In genomic region chr5:80220268-80220897, GRCh38 we compare ENCODE assay signal across 12 cellular contexts. TPM values are rescaled to one million over a fixed set of nuclear protein-coding genes. Genes with fewer than 3 reads are reported as not detected.
A peak's percentile ranks its signal among the peaks of the same experiment; 100 is the strongest.
DNase-seq lines count a peak whose midpoint lies in the region; ATAC-seq and TF ChIP-seq lines count a peak whose summit lies in the region.
"Had no signal": no experiment of that assay in that cellular context is flagged by ENCODE, and none has a peak within 500 bp of the region (broad histone marks: within the 10 kb centered on the region; RNA-seq: fewer than 3 reads in every experiment).

No MANE protein-coding gene starts in this region.

- intact Hi-C loops in PC-3 (cut with micrococcal nuclease) = no loop called here

- no peaks in the 10 kb centered on the region for H3F3A ChIP-seq in PC-3 (ENCODE audit: low read length, unreplicated experiment)

- H2AFZ ChIP-seq in PC-3 (ENCODE audit: low read length) = no peak overlapping the region

- H3K4me1 ChIP-seq in PC-3 (ENCODE audit: insufficient read depth, low read length) = no peaks in the 10 kb centered on the region

- H3K9me3 Mint-ChIP-seq in activated naive CD4-positive, alpha-beta T cell treated with anti-CD3 and anti-CD28 coated beads, Interleukin-2, amount 50 U/mL, for 72 hours = no peaks in the 10 kb centered on the region
- H3K9me3 Mint-ChIP-seq: HFFc6 had no signal

- no TSS peak for BruUV-seq in PC-3 (replicated peaks; lab: Mats Ljungman, UMichigan)

- H3K36me3 ChIP-seq in PC-3 (ENCODE audit: low read depth, low read length) = no peaks in the 10 kb centered on the region

- no peak overlapping the region for H3K4me3 ChIP-seq in PC-3 (ENCODE audit: low read length)
- no peak overlapping the region for H3K4me3 ChIP-seq in epithelial cell of esophagus (ENCODE audit: low read length)

- no peak for ATAC-seq in activated naive CD4-positive, alpha-beta T cell treated with anti-CD3 and anti-CD28 coated beads, Interleukin-2, amount 50 U/mL, for 72 hours
- 0 out of 2 replicates have a peak, but pooled peaks have one; percentile 15 for ATAC-seq in PC-3
- ATAC-seq in HG03342 (IDR thresholded peaks at IDR 0.05; ENCODE audit: unreplicated experiment) = no peak
- ATAC-seq: activated CD4-positive, CD25-positive, alpha-beta regulatory T cell treated with anti-CD3 and anti-CD28 coated beads, Interleukin-2, amount 50 U/mL, for 24 hours had no signal

- CTCF ChIA-PET in PC-3 (lab: Charles Lee) = no interaction called here

- TF ChIP-seq CTCF in PC-3 (conservative IDR thresholded peaks at IDR 0.05; ENCODE audit: low read depth, low read length) = no peak
- TF ChIP-seq CTCF in epithelial cell of esophagus (IDR thresholded peaks at IDR 0.05; ENCODE audit: insufficient read depth, low read depth, low read length, missing control alignments) = no peak

- H3K9ac ChIP-seq in PC-3 (ENCODE audit: low read length) = no peak overlapping the region
- H3K9ac ChIP-seq: SK-N-SH had no signal

- no peaks in the 10 kb centered on the region for H4K20me1 ChIP-seq in PC-3 (ENCODE audit: low read length)

- H3K9me3 ChIP-seq in PC-3 (ENCODE audit: low read length) = no peaks in the 10 kb centered on the region
- H3K9me3 ChIP-seq: SK-N-SH had no signal

- no peak overlapping the region for H3K4me2 ChIP-seq in PC-3 (ENCODE audit: low read length)
- H3K4me2 ChIP-seq: SK-N-SH had no signal

- POLR2A ChIA-PET in PC-3 (lab: Charles Lee; ENCODE audit: unreplicated experiment) = no interaction called here

- H3K79me2 ChIP-seq in PC-3 (ENCODE audit: low read length) = no peaks in the 10 kb centered on the region

- no peak for DNase-seq in activated naive CD4-positive, alpha-beta T cell treated with anti-CD3 and anti-CD28 coated beads, Interleukin-2, amount 50 U/mL, for 72 hours (ENCODE audit: low spot score in 2 of 2)
- no peak for DNase-seq in activated naive CD4-positive, alpha-beta T cell treated with anti-CD3 and anti-CD28 coated beads, Interleukin-2, amount 50 U/mL, for 16 hours
- DNase-seq in PC-3 = no peak
- DNase-seq in epithelial cell of esophagus (ENCODE audit: low read depth) = peak; percentile 27
- DNase-seq in DMS114 treated with DMSO at 0.1 percent for 48 hours (lab: John Stamatoyannopoulos, UW; ENCODE audit: unreplicated experiment) = no peak
- DNase-seq in NCI-H2171 (lab: John Stamatoyannopoulos, UW) = no peak
- DNase-seq: HFFc6, NCI-H187, SK-N-SH had no signal

- H3K36me3 Mint-ChIP-seq in activated naive CD4-positive, alpha-beta T cell treated with anti-CD3 and anti-CD28 coated beads, Interleukin-2, amount 50 U/mL, for 72 hours = peaks cover 0 to 3% of the 10 kb centered on the region in 2 donors

- no peaks in the 10 kb centered on the region for H3K27me3 ChIP-seq in PC-3 (ENCODE audit: low read length)

- peak overlapping the region; percentile 3 to 66 for H3K27ac Mint-ChIP-seq in activated naive CD4-positive, alpha-beta T cell treated with anti-CD3 and anti-CD28 coated beads, Interleukin-2, amount 50 U/mL, for 72 hours
- H3K27ac Mint-ChIP-seq: HFFc6 had no signal

- no peaks in the 10 kb centered on the region for H3K9me2 ChIP-seq in PC-3 (replicated peaks; ENCODE audit: low read length)
- H3K9me2 ChIP-seq: SK-N-SH had no signal

- H3K27ac ChIP-seq in PC-3 (ENCODE audit: low read length) (no peak overlapping the region), temporal lobe (ENCODE audit: low read depth, low read length) (peak overlapping the region; percentile 72)

RNA-seq across cellular contexts. Expression of gene SERINC5, which starts 35.5 kb away (rescaled TPM):
- 10 to 100 TPM; 34.4 to 50.4 TPM for total RNA-seq in activated naive CD4-positive, alpha-beta T cell treated with anti-CD3 and anti-CD28 coated beads, Interleukin-2, amount 50 U/mL, for 72 hours
- total RNA-seq in PC-3 (2014; rRNA removed) (5.7 and 6.9 TPM in 2 replicates), temporal lobe (45.2 TPM)
